ENCODE assay signal across 34 cellular contexts in the genomic region with DNA sequence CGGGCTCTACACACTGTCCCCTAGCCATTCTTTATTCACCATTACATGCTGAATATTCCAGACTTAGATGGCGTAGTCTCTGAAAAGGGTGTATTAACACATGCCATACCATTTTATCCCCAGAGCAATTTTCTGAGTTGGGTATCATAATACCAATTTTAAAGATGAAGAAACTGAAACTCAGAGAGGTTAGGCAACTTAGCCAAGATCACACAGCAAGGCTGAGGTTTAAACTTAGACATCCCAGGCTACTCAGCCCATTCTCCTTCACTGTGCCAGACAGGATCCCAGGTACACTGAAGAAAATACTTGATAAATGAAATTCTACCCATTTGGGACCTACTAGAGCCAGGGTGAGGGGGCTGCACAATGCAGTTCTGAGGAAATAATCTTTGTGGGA.
"Had no signal": no experiment of that assay in that cellular context is flagged by ENCODE, and none has a peak within 500 bp of the region (broad histone marks: within the 10 kb centered on the region; RNA-seq: fewer than 3 reads in every experiment).

No MANE protein-coding gene starts in this region.

- H3K27me3 ChIP-seq: MG63 had no signal

- H3K9me3 ChIP-seq: MG63 had no signal

- H3K36me3 ChIP-seq: MG63 had no signal

- H3K4me3 ChIP-seq: MG63 had no signal

- DNase-seq: Karpas-422, Kasumi-1, MG63, MM.1S, MV-4-11, NCI-H1048, NCI-H1092, NCI-H1092 treated with DMSO at 0.1 percent for 48 hours, NCI-H1105, NCI-H1105 treated with DMSO at 0.1 percent for 48 hours, NCI-H1417, NCI-H1417 treated with DMSO at 0.1 percent for 48 hours, NCI-H1436, NCI-H1436 treated with DMSO at 0.1 percent for 48 hours, NCI-H146, NCI-H1694, NCI-H1694 treated with DMSO at 0.1 percent for 48 hours, NCI-H187, NCI-H187 treated with DMSO at 0.1 percent for 48 hours, NCI-H1930, NCI-H2029, NCI-H2029 treated with DMSO at 0.1 percent for 48 hours, NCI-H2081, NCI-H2081 treated with DMSO at 0.1 percent for 48 hours, NCI-H2107, NCI-H2171, NCI-H2171 treated with DMSO at 0.1 percent for 48 hours, NCI-H2227 treated with DMSO at 0.1 percent for 48 hours, NCI-H226, NCI-H345, NCI-H446, NCI-H446 treated with DMSO at 0.1 percent for 48 hours, NCI-H510A, NCI-H510A treated with DMSO at 0.1 percent for 48 hours had no signal
